1 cellular context compared by ENCODE assay signal in genomic region chr11:64880240-64881001, GRCh38.
TF ChIP-seq lines count a peak whose summit lies in the region.

No MANE protein-coding gene starts in this region.

TF ChIP-seq in HEK293, 187 proteins besides CTCF, POLR2A, EP300 and RAD21 (continued from another document):
- TF ChIP-seq ZNF488 (tag by site-specific recombination; IDR thresholded peaks at IDR 0.05) (no peak), ZNF76 (tag by site-specific recombination; IDR thresholded peaks at IDR 0.05; ENCODE audit: borderline replicate concordance, low read depth) (no peak), ZBTB20 (tag by site-specific recombination; IDR thresholded peaks at IDR 0.05) (peak; percentile 45; the same call in 1 of the 2 replicates), PRDM1 (tag by site-specific recombination; IDR thresholded peaks at IDR 0.05) (peak; percentile 95), GLIS1 (tag by site-specific recombination; IDR thresholded peaks at IDR 0.05) (no peak)
